Comparison of ENCODE assay signal across 10 cellular contexts in genomic region chr4:48654015-48654664, GRCh38.
A peak's percentile ranks its signal among the peaks of the same experiment; 100 is the strongest.
DNase-seq lines count a peak whose midpoint lies in the region; ATAC-seq and TF ChIP-seq lines count a peak whose summit lies in the region.
"Had no signal": no experiment of that assay in that cellular context is flagged by ENCODE, and none has a peak within 500 bp of the region (broad histone marks: within the 10 kb centered on the region; RNA-seq: fewer than 3 reads in every experiment).

No MANE protein-coding gene starts in this region.

- H3K4me2 ChIP-seq in skeletal muscle satellite cell (ENCODE audit: low read length), result peak overlapping the region; percentile 66
- H3K4me2 ChIP-seq: KMS-11 had no signal

- H3K27me3 ChIP-seq in skeletal muscle satellite cell (ENCODE audit: control insufficient read depth, insufficient read depth, low read length) (no peaks in the 10 kb centered on the region), spleen (replicated peaks in 1 of 7) (no peaks in the 10 kb centered on the region), tibial artery (no peaks in the 10 kb centered on the region)

- intact Hi-C loops in left cardiac atrium (cut with DNase I), result no loop called here
- intact Hi-C loops in spleen (cut with DNase I; ENCODE audit: low total_unique reads), result no loop called here
- intact Hi-C loops in tibial artery (cut with DNase I; ENCODE audit: low total_unique reads), result no loop called here

- H3K4me1 Mint-ChIP-seq in activated naive CD8-positive, alpha-beta T cell treated with anti-CD3 and anti-CD28 coated beads, Interleukin-2, amount 50 U/mL, for 24 hours, result peaks cover 46% of the 10 kb centered on the region

- DNase-seq in HCEC 1CT (peak; percentile 7), left cardiac atrium (no peak), spleen (no peak), tibial artery (no peak)
- no peak for DNase-seq in activated naive CD8-positive, alpha-beta T cell treated with anti-CD3 and anti-CD28 coated beads, Interleukin-2, amount 50 U/mL, for 24 hours
- DNase-seq: GF-D8; naive thymus-derived CD4-positive, alpha-beta T cell had no signal

- no peak overlapping the region for H3K4me3 Mint-ChIP-seq in activated naive CD8-positive, alpha-beta T cell treated with anti-CD3 and anti-CD28 coated beads, Interleukin-2, amount 50 U/mL, for 24 hours

- H3K4me1 ChIP-seq in skeletal muscle satellite cell (ENCODE audit: control insufficient read depth, insufficient read depth, low read length) (peaks cover 35% of the 10 kb centered on the region), spleen (peaks cover 4 to 52% (median 18%) of the 10 kb centered on the region in 6 donors), tibial artery (peaks cover 0 to 60% (median 26%) of the 10 kb centered on the region in 4 donors)

- WGBS in spleen, 5 donors, result 82 to 93% (median 88%) methylated on average over 4 of the region's 4 CpGs

- TF ChIP-seq CTCF in spleen (IDR thresholded peaks at IDR 0.05 in 8 of 11, conservative IDR thresholded peaks at IDR 0.05 in 3 of 11) (no peak), tibial artery (IDR thresholded peaks at IDR 0.05) (no peak)

- no peak for TF ChIP-seq POLR2A in spleen (IDR thresholded peaks at IDR 0.05)

- peak overlapping the region; percentile 53 for H3K27ac Mint-ChIP-seq in activated naive CD8-positive, alpha-beta T cell treated with anti-CD3 and anti-CD28 coated beads, Interleukin-2, amount 50 U/mL, for 24 hours

- no peak overlapping the region for H3K9ac ChIP-seq in skeletal muscle satellite cell (ENCODE audit: low read depth, low read length)
- H3K9ac ChIP-seq: KMS-11 had no signal

- no peaks in the 10 kb centered on the region for H3K9me3 Mint-ChIP-seq in activated naive CD8-positive, alpha-beta T cell treated with anti-CD3 and anti-CD28 coated beads, Interleukin-2, amount 50 U/mL, for 24 hours

- H3K36me3 Mint-ChIP-seq in activated naive CD8-positive, alpha-beta T cell treated with anti-CD3 and anti-CD28 coated beads, Interleukin-2, amount 50 U/mL, for 24 hours (ENCODE audit: low read depth), result peaks cover 4% of the 10 kb centered on the region

- H3K9me3 ChIP-seq in skeletal muscle satellite cell (replicated peaks; ENCODE audit: low read length) (no peaks in the 10 kb centered on the region), spleen (no peaks in the 10 kb centered on the region), tibial artery (no peaks in the 10 kb centered on the region)

- no peaks in the 10 kb centered on the region for H3K36me3 ChIP-seq in skeletal muscle satellite cell (ENCODE audit: insufficient read depth, low read length)
- peaks cover 0 to 5% (median 0%) of the 10 kb centered on the region in 6 donors for H3K36me3 ChIP-seq in spleen
- no peaks in the 10 kb centered on the region for H3K36me3 ChIP-seq in tibial artery

- no peaks in the 10 kb centered on the region for H3K27me3 Mint-ChIP-seq in activated naive CD8-positive, alpha-beta T cell treated with anti-CD3 and anti-CD28 coated beads, Interleukin-2, amount 50 U/mL, for 24 hours
- H3K27me3 Mint-ChIP-seq: naive thymus-derived CD4-positive, alpha-beta T cell had no signal

- ATAC-seq in activated naive CD8-positive, alpha-beta T cell treated with anti-CD3 and anti-CD28 coated beads, Interleukin-2, amount 50 U/mL, for 24 hours, result no peak
- ATAC-seq in left cardiac atrium (peak; percentile 25 to 53), GM19452 (IDR thresholded peaks at IDR 0.05; ENCODE audit: unreplicated experiment) (no peak)

- no peak overlapping the region for H3K4me3 ChIP-seq in skeletal muscle satellite cell (ENCODE audit: low read length)
- H3K4me3 ChIP-seq in spleen, result no peak overlapping the region
- H3K4me3 ChIP-seq in tibial artery, result peak overlapping the region in 1 of 2 donors; percentile 25

- no peak overlapping the region for H3K27ac ChIP-seq in spleen
- peak overlapping the region in 1 of 2 donors; percentile 0 for H3K27ac ChIP-seq in tibial artery
- H3K27ac ChIP-seq: KMS-11 had no signal

Comparison
In these comparisons a context has a peak if more than half of its experiments do, and no peak if none do; other contexts are left out.
1. ATAC-seq: peak in left cardiac atrium (2 of 2); none in activated naive CD8-positive, alpha-beta T cell treated with anti-CD3 and anti-CD28 coated beads, Interleukin-2, amount 50 U/mL, for 24 hours (single experiment) and GM19452 (single experiment).